Comparison of ENCODE assay signal across 28 cellular contexts in genomic region chrX:2654436-2655340, GRCh38. TPM values are rescaled to one million over a fixed set of nuclear protein-coding genes. Genes with fewer than 3 reads are reported as not detected.
DNase-seq lines count a peak whose midpoint lies in the region; ATAC-seq, FAIRE-seq and TF ChIP-seq lines count a peak whose summit lies in the region.
"Had no signal": no experiment of that assay in that cellular context is flagged by ENCODE, and none has a peak within 500 bp of the region (broad histone marks: within the 10 kb centered on the region; RNA-seq: fewer than 3 reads in every experiment).

No MANE protein-coding gene starts in this region.

- H3K4me3 Mint-ChIP-seq in activated CD4-positive, alpha-beta T cell treated with anti-CD3 and anti-CD28 coated beads, Interleukin-2, amount 10 ng/mL, durations not matched to agents 7 days and 5 days: no peak overlapping the region
- H3K4me3 Mint-ChIP-seq: activated CD4-positive, alpha-beta memory T cell treated with anti-CD3 and anti-CD28 coated beads for 36 hours; activated naive CD8-positive, alpha-beta T cell treated with anti-CD3 and anti-CD28 coated beads for 36 hours; B cell; mesothelial cell of epicardium; nephron progenitor cell; WTC11 had no signal

- TF ChIP-seq RAD21 in A549 (conservative IDR thresholded peaks at IDR 0.05 in 1 of 2, IDR thresholded peaks at IDR 0.05 in 1 of 2): peak; percentile 44 to 49; a peak in 4 of 5 replicates

- peaks cover 2% of the 10 kb centered on the region for H3K4me1 Mint-ChIP-seq in activated CD4-positive, alpha-beta T cell treated with anti-CD3 and anti-CD28 coated beads, Interleukin-2, amount 10 ng/mL, durations not matched to agents 7 days and 5 days
- H3K4me1 Mint-ChIP-seq: activated naive CD8-positive, alpha-beta T cell treated with anti-CD3 and anti-CD28 coated beads for 36 hours; mesothelial cell of epicardium; nephron progenitor cell had no signal

- no peak overlapping the region for H3K4me3 ChIP-seq in A549
- H3K4me3 ChIP-seq in LNCaP clone FGC (ENCODE audit: low read depth, low read length): no peak overlapping the region
- peak overlapping the region; percentile 48 to 53 for H3K4me3 ChIP-seq in duodenal mucosa (ENCODE audit: low read depth in 1 of 2, low read length in 2 of 2)
- H3K4me3 ChIP-seq: dorsolateral prefrontal cortex, heart right ventricle, thyroid gland had no signal

- H3K4me2 ChIP-seq in A549: peak overlapping the region; percentile 45; the same call in 2 of the 3 replicates

- CTCF ChIA-PET in A549 (lab: Yijun Ruan, JAX): no interaction called here
- CTCF ChIA-PET in activated CD4-positive, alpha-beta T cell treated with anti-CD3 and anti-CD28 coated beads, Interleukin-2, amount 10 ng/mL, durations not matched to agents 7 days and 5 days (lab: Charles Lee): no interaction called here

- ATAC-seq in A549: peak; percentile 71 to 73; a peak in 5 of 6 replicates
- no peak for ATAC-seq in GM19324 (IDR thresholded peaks at IDR 0.05; ENCODE audit: low FRiP score, unreplicated experiment)
- ATAC-seq: heart right ventricle; left cardiac atrium; right cardiac atrium; Right ventricle myocardium inferior; stimulated activated naive CD8-positive, alpha-beta T cell treated with anti-CD3 and anti-CD28 coated beads, Interleukin-15, Interleukin-2, amounts not matched to agents 100 U/mL and 50 U/mL, for 24 hours; WTC11 had no signal

- H3K27ac Mint-ChIP-seq in activated CD4-positive, alpha-beta T cell treated with anti-CD3 and anti-CD28 coated beads, Interleukin-2, amount 10 ng/mL, durations not matched to agents 7 days and 5 days: no peak overlapping the region
- H3K27ac Mint-ChIP-seq: activated CD4-positive, alpha-beta memory T cell treated with anti-CD3 and anti-CD28 coated beads for 36 hours; activated naive CD8-positive, alpha-beta T cell treated with anti-CD3 and anti-CD28 coated beads for 36 hours; B cell; mesothelial cell of epicardium; nephron progenitor cell; WTC11 had no signal

- no peak for TF ChIP-seq POLR2A in A549 (IDR thresholded peaks at IDR 0.05; ENCODE audit: low read length)

- no peaks in the 10 kb centered on the region for H3K9me3 Mint-ChIP-seq in activated CD4-positive, alpha-beta T cell treated with anti-CD3 and anti-CD28 coated beads, Interleukin-2, amount 10 ng/mL, durations not matched to agents 7 days and 5 days
- H3K9me3 Mint-ChIP-seq: activated CD4-positive, alpha-beta memory T cell treated with anti-CD3 and anti-CD28 coated beads for 36 hours; activated naive CD8-positive, alpha-beta T cell treated with anti-CD3 and anti-CD28 coated beads for 36 hours; mesothelial cell of epicardium; nephron progenitor cell had no signal

- POLR2A ChIA-PET in A549 (lab: Yijun Ruan, JAX): no interaction called here
- POLR2A ChIA-PET in activated CD4-positive, alpha-beta T cell treated with anti-CD3 and anti-CD28 coated beads, Interleukin-2, amount 10 ng/mL, durations not matched to agents 7 days and 5 days (lab: Charles Lee): no interaction called here

- TF ChIP-seq EP300 in A549 (IDR thresholded peaks at IDR 0.05): no peak

- H3K27me3 ChIP-seq in duodenal mucosa (ENCODE audit: control insufficient read depth in 1 of 2, insufficient read depth in 2 of 2, low read length in 2 of 2): no peaks in the 10 kb centered on the region
- H3K27me3 ChIP-seq: heart right ventricle, thyroid gland had no signal

- no peak for FAIRE-seq in A549 (lab: Jason Lieb, UNC)

- WGBS in A549 (ENCODE audit: missing lambda C conversion rate): 56% methylated on average over 13 of the region's 13 CpGs

- H3K4me1 ChIP-seq in A549: peaks cover 8% of the 10 kb centered on the region
- peaks cover 12 to 13% of the 10 kb centered on the region in 2 donors for H3K4me1 ChIP-seq in duodenal mucosa (ENCODE audit: control insufficient read depth in 1 of 2, insufficient read depth in 2 of 2, low read length in 2 of 2)
- H3K4me1 ChIP-seq: parathyroid adenoma, thyroid gland had no signal

- H3K27ac ChIP-seq in A549 (no peak overlapping the region), duodenal mucosa (ENCODE audit: low read depth, low read length) (peak overlapping the region; percentile 71)
- H3K27ac ChIP-seq: dorsolateral prefrontal cortex, epithelial cell of prostate, heart right ventricle, parathyroid adenoma, thyroid gland had no signal

- H3K36me3 Mint-ChIP-seq in activated CD4-positive, alpha-beta T cell treated with anti-CD3 and anti-CD28 coated beads, Interleukin-2, amount 10 ng/mL, durations not matched to agents 7 days and 5 days (ENCODE audit: low read depth): peaks cover 4% of the 10 kb centered on the region

- no peaks in the 10 kb centered on the region for H3K36me3 ChIP-seq in duodenal mucosa (ENCODE audit: control insufficient read depth in 1 of 2, insufficient read depth in 2 of 2, low read length in 2 of 2)
- H3K36me3 ChIP-seq: heart right ventricle, thyroid gland had no signal

- H3K9me3 ChIP-seq in A549 (no peaks in the 10 kb centered on the region), duodenal mucosa (ENCODE audit: control insufficient read depth in 1 of 2, low read length in 2 of 2) (no peaks in the 10 kb centered on the region)
- H3K9me3 ChIP-seq: thyroid gland had no signal

- TF ChIP-seq CTCF in A549 (IDR thresholded peaks at IDR 0.05): peak; percentile 13; the same call in 1 of the 3 replicates
- 0 out of 2 replicates have a peak, but pooled peaks have one; percentile 4 for TF ChIP-seq CTCF in LNCaP clone FGC (IDR thresholded peaks at IDR 0.05; ENCODE audit: control insufficient read depth, extremely low read depth, insufficient read depth)

- DNase-seq in A549 (ENCODE audit: low read depth in 1 of 2, low spot score in 1 of 2) (peak; percentile 10 to 56), LNCaP clone FGC (ENCODE audit: low read depth) (peak; percentile 34), mucosa of gallbladder (ENCODE audit: low spot score) (peak; percentile 86), SKM-1 (lab: John Stamatoyannopoulos, UW; ENCODE audit: unreplicated experiment) (no peak)
- DNase-seq in activated CD4-positive, alpha-beta T cell treated with anti-CD3 and anti-CD28 coated beads for 1 hour: no peak
- no peak for DNase-seq in activated CD4-positive, alpha-beta T cell treated with anti-CD3 and anti-CD28 coated beads, Interleukin-2, amount 10 ng/mL, durations not matched to agents 7 days and 5 days
- DNase-seq: activated CD4-positive, alpha-beta memory T cell treated with anti-CD3 and anti-CD28 coated beads for 36 hours; activated naive CD8-positive, alpha-beta T cell treated with anti-CD3 and anti-CD28 coated beads for 36 hours; DMS79; dorsolateral prefrontal cortex; heart right ventricle; left cardiac atrium; NCI-H1436; nephron progenitor cell; OCI-M1; right cardiac atrium; stimulated activated CD4-positive, alpha-beta T cell treated with anti-CD3 and anti-CD28 coated beads, Interleukin-12 subunit alpha, Interleukin-12 subunit beta, amount 100 ng/mL, for 4 hours; stimulated activated naive CD8-positive, alpha-beta T cell treated with anti-CD3 and anti-CD28 coated beads, Interleukin-15, Interleukin-2, amounts not matched to agents 100 U/mL and 50 U/mL, for 24 hours; SW 1271 had no signal

- H3K9ac ChIP-seq in duodenal mucosa (ENCODE audit: low read depth in 1 of 2, low read length in 2 of 2): peak overlapping the region in 1 of 2 donors; percentile 51
- H3K9ac ChIP-seq: parathyroid adenoma had no signal

- no peaks in the 10 kb centered on the region for H3K27me3 Mint-ChIP-seq in activated CD4-positive, alpha-beta T cell treated with anti-CD3 and anti-CD28 coated beads, Interleukin-2, amount 10 ng/mL, durations not matched to agents 7 days and 5 days
- H3K27me3 Mint-ChIP-seq: activated CD4-positive, alpha-beta memory T cell treated with anti-CD3 and anti-CD28 coated beads for 36 hours; activated naive CD8-positive, alpha-beta T cell treated with anti-CD3 and anti-CD28 coated beads for 36 hours; B cell had no signal

TF ChIP-seq in A549, 52 proteins besides CTCF, POLR2A, EP300 and RAD21:
- TF ChIP-seq HEYL (CRISPR knock-in tag; IDR thresholded peaks at IDR 0.05) (no peak), KDM1A (IDR thresholded peaks at IDR 0.05; ENCODE audit: low read depth) (no peak), HMGXB4 (CRISPR knock-in tag; IDR thresholded peaks at IDR 0.05; ENCODE audit: borderline replicate concordance) (no peak), EHF (CRISPR knock-in tag; IDR thresholded peaks at IDR 0.05) (no peak), FOXS1 (CRISPR knock-in tag; IDR thresholded peaks at IDR 0.05) (no peak)

RNA-seq across cellular contexts. Expression of gene CD99, which starts 36.4 kb away (rescaled TPM):
- 111 and 136 TPM in 2 replicates for polyA plus RNA-seq in A549 (2011; rRNA removed)
- 237 and 240 TPM in 2 replicates for polyA plus RNA-seq in A549 (2012; cell fraction: cytosol; rRNA removed)
- 129 and 130 TPM in 2 replicates for polyA plus RNA-seq in A549 (2012; cell fraction: nucleus; rRNA removed)
- 172 to 199 TPM (median 176 TPM) in 3 replicates for polyA plus RNA-seq in A549 (2017; fragmentation: RNase III; extraction: RNeasy Plus Mini Kit Qiagen cat#74134 plus additional on column Dnase treatment)
- polyA minus RNA-seq in A549 (2011; rRNA and poly(A)+ RNA removed): 71.0 and 74.8 TPM in 2 replicates
- 268 TPM for total RNA-seq in mucosa of gallbladder
- total RNA-seq in activated CD4-positive, alpha-beta T cell treated with anti-CD3 and anti-CD28 coated beads, Interleukin-2, amount 10 ng/mL, durations not matched to agents 7 days and 5 days: 100 to 1,000 TPM; 261 to 314 TPM

Comparison
In these comparisons a context has a peak if more than half of its experiments do, and no peak if none do; other contexts are left out.
1. DNase-seq: peak in A549 (2 of 2), LNCaP clone FGC (single experiment) and mucosa of gallbladder (single experiment); none in activated CD4-positive, alpha-beta T cell treated with anti-CD3 and anti-CD28 coated beads for 1 hour (single experiment), activated CD4-positive, alpha-beta T cell treated with anti-CD3 and anti-CD28 coated beads, Interleukin-2, amount 10 ng/mL, durations not matched to agents 7 days and 5 days (single experiment) and SKM-1 (single experiment).
2. H3K4me3 ChIP-seq: peak in duodenal mucosa (2 of 2); none in A549 (single experiment) and LNCaP clone FGC (single experiment).